17 cellular contexts compared by ENCODE assay signal in genomic region chr16:11620243-11621003, GRCh38. TPM values are rescaled to one million over a fixed set of nuclear protein-coding genes. Genes with fewer than 3 reads are reported as not detected.
DNase-seq lines count a peak whose midpoint lies in the region; ATAC-seq and TF ChIP-seq lines count a peak whose summit lies in the region.
"Had no signal": no experiment of that assay in that cellular context is flagged by ENCODE, and none has a peak within 500 bp of the region (broad histone marks: within the 10 kb centered on the region; RNA-seq: fewer than 3 reads in every experiment).

No MANE protein-coding gene starts in this region.

- CTCF ChIA-PET in activated naive CD4-positive, alpha-beta T cell treated with anti-CD3 and anti-CD28 coated beads for 36 hours (lab: Charles Lee), result interaction anchor here (0.6 to 2.1 kb wide), 3 partner anchors 21 to 214 kb away, joined by 3 to 6 read pairs (median 3); no protein-coding TSS in a partner anchor
- CTCF ChIA-PET in T-cell (lab: Charles Lee), result no interaction called here

- POLR2A ChIA-PET in T-cell (lab: Charles Lee), result interaction anchor here in 1 of 2 donors (0.7 kb wide), 1 partner anchor 37 kb away, joined by 5 read pairs; no protein-coding TSS in a partner anchor

- H3K27ac ChIP-seq in sigmoid colon (no peak overlapping the region), WERI-Rb-1 (no peak overlapping the region)
- H3K27ac ChIP-seq: epithelial cell of prostate, right atrium auricular region had no signal

- TF ChIP-seq POLR2A in sigmoid colon (IDR thresholded peaks at IDR 0.05), result no peak

- no peak for ATAC-seq in T-cell (replicated peaks in 1 of 4)
- ATAC-seq in stimulated activated naive CD8-positive, alpha-beta T cell treated with anti-CD3 and anti-CD28 coated beads, Interleukin-15, amount 100 ng/mL, for 72 hours, result no peak
- no peak for ATAC-seq in HG02884 (IDR thresholded peaks at IDR 0.05; ENCODE audit: unreplicated experiment)
- ATAC-seq: gastroesophageal sphincter had no signal

- H3K4me3 ChIP-seq in sigmoid colon (no peak overlapping the region), WERI-Rb-1 (ENCODE audit: low read depth, low read length) (no peak overlapping the region)
- H3K4me3 ChIP-seq: gastroesophageal sphincter, lung, right atrium auricular region had no signal

- H3K27ac Mint-ChIP-seq in activated naive CD4-positive, alpha-beta T cell treated with anti-CD3 and anti-CD28 coated beads for 36 hours, result peak overlapping the region; percentile 7
- H3K27ac Mint-ChIP-seq in T-cell (peak overlapping the region; percentile 98 to 99), endothelial cell (ENCODE audit: unreplicated experiment) (no peak overlapping the region)
- peak overlapping the region; percentile 52 to 71 for H3K27ac Mint-ChIP-seq in stimulated activated naive CD8-positive, alpha-beta T cell treated with anti-CD3 and anti-CD28 coated beads, Interleukin-15, amount 100 ng/mL, for 72 hours
- H3K27ac Mint-ChIP-seq: type B pancreatic cell had no signal

- no peaks in the 10 kb centered on the region for H3K36me3 ChIP-seq in sigmoid colon
- H3K36me3 ChIP-seq in WERI-Rb-1, result no peaks in the 10 kb centered on the region
- H3K36me3 ChIP-seq: gastroesophageal sphincter, right atrium auricular region had no signal

- peaks cover 0 to 13% (median 4%) of the 10 kb centered on the region in 4 donors for H3K4me1 ChIP-seq in sigmoid colon
- H3K4me1 ChIP-seq: right atrium auricular region had no signal

- H3K27me3 ChIP-seq in sigmoid colon (no peaks in the 10 kb centered on the region), WERI-Rb-1 (ENCODE audit: insufficient read depth, low read depth, severe bottlenecking) (no peaks in the 10 kb centered on the region)
- H3K27me3 ChIP-seq: gastroesophageal sphincter, right atrium auricular region had no signal

- peaks cover 6% of the 10 kb centered on the region for H3K9me3 Mint-ChIP-seq in activated naive CD4-positive, alpha-beta T cell treated with anti-CD3 and anti-CD28 coated beads for 36 hours
- peaks cover 0 to 4% (median 4%) of the 10 kb centered on the region in 3 donors for H3K9me3 Mint-ChIP-seq in T-cell
- no peaks in the 10 kb centered on the region for H3K9me3 Mint-ChIP-seq in endothelial cell (ENCODE audit: unreplicated experiment)
- peaks cover 5 to 8% of the 10 kb centered on the region in 2 donors for H3K9me3 Mint-ChIP-seq in stimulated activated naive CD8-positive, alpha-beta T cell treated with anti-CD3 and anti-CD28 coated beads, Interleukin-15, amount 100 ng/mL, for 72 hours
- H3K9me3 Mint-ChIP-seq: type B pancreatic cell had no signal

- no peak for TF ChIP-seq EP300 in sigmoid colon (IDR thresholded peaks at IDR 0.05)

- H3K36me3 Mint-ChIP-seq in activated naive CD4-positive, alpha-beta T cell treated with anti-CD3 and anti-CD28 coated beads for 36 hours (ENCODE audit: low read depth), result peaks cover 1% of the 10 kb centered on the region
- H3K36me3 Mint-ChIP-seq in T-cell (no peaks in the 10 kb centered on the region), endothelial cell (ENCODE audit: low read depth, unreplicated experiment) (no peaks in the 10 kb centered on the region)
- H3K36me3 Mint-ChIP-seq: type B pancreatic cell had no signal

- DNase-seq in activated naive CD4-positive, alpha-beta T cell treated with anti-CD3 and anti-CD28 coated beads for 36 hours, result no peak
- DNase-seq in activated naive CD4-positive, alpha-beta T cell treated with Interleukin-2 at 50 U/mL for 16 hours, result no peak
- DNase-seq in T-cell (no peak), endothelial cell (ENCODE audit: low spot score) (no peak), sigmoid colon (no peak), WERI-Rb-1 (no peak)
- DNase-seq in stimulated activated naive CD8-positive, alpha-beta T cell treated with anti-CD3 and anti-CD28 coated beads, Interleukin-15, amount 100 ng/mL, for 72 hours, result no peak
- DNase-seq: activated CD4-positive, alpha-beta T cell treated with anti-CD3 and anti-CD28 coated beads, Interleukin-2, amount 50 U/mL, for 48 hours; DMS79 treated with DMSO at 0.1 percent for 48 hours; NCI-H2029; stimulated activated CD8-positive, alpha-beta memory T cell treated with anti-CD3 and anti-CD28 coated beads, Interleukin-4, amount 100 ng/mL, for 48 hours had no signal

- intact Hi-C loops in activated naive CD4-positive, alpha-beta T cell treated with anti-CD3 and anti-CD28 coated beads for 36 hours (cut with micrococcal nuclease), result no loop called here
- intact Hi-C loops in sigmoid colon (cut with DNase I), result no loop called here

- TF ChIP-seq CTCF in endothelial cell (IDR thresholded peaks at IDR 0.05; ENCODE audit: unreplicated experiment), result no peak
- TF ChIP-seq CTCF in sigmoid colon (IDR thresholded peaks at IDR 0.05), result no peak
- no peak for TF ChIP-seq CTCF in WERI-Rb-1 (IDR thresholded peaks at IDR 0.05; ENCODE audit: low read depth, low read length)

- H3K4me1 Mint-ChIP-seq in activated naive CD4-positive, alpha-beta T cell treated with anti-CD3 and anti-CD28 coated beads for 36 hours (ENCODE audit: low read depth), result peaks cover 67% of the 10 kb centered on the region
- H3K4me1 Mint-ChIP-seq in T-cell, result peaks cover 71 to 84% (median 72%) of the 10 kb centered on the region in 3 donors
- H3K4me1 Mint-ChIP-seq in endothelial cell (ENCODE audit: unreplicated experiment), result no peaks in the 10 kb centered on the region
- H3K4me1 Mint-ChIP-seq in stimulated activated naive CD8-positive, alpha-beta T cell treated with anti-CD3 and anti-CD28 coated beads, Interleukin-15, amount 100 ng/mL, for 72 hours, result peaks cover 88% of the 10 kb centered on the region

- H3K9me3 ChIP-seq in sigmoid colon (no peaks in the 10 kb centered on the region), WERI-Rb-1 (ENCODE audit: severe bottlenecking) (peaks cover 2% of the 10 kb centered on the region)
- H3K9me3 ChIP-seq: gastroesophageal sphincter, right atrium auricular region had no signal

- H3K27me3 Mint-ChIP-seq in activated naive CD4-positive, alpha-beta T cell treated with anti-CD3 and anti-CD28 coated beads for 36 hours (ENCODE audit: low read depth), result no peaks in the 10 kb centered on the region
- H3K27me3 Mint-ChIP-seq in T-cell (no peaks in the 10 kb centered on the region), endothelial cell (ENCODE audit: unreplicated experiment) (peaks cover 3% of the 10 kb centered on the region)
- H3K27me3 Mint-ChIP-seq in stimulated activated naive CD8-positive, alpha-beta T cell treated with anti-CD3 and anti-CD28 coated beads, Interleukin-15, amount 100 ng/mL, for 72 hours, result no peaks in the 10 kb centered on the region
- H3K27me3 Mint-ChIP-seq: type B pancreatic cell had no signal

- 89% methylated on average over 8 of the region's 8 CpGs for WGBS in sigmoid colon, 2 donors

- no peak overlapping the region for H3K4me3 Mint-ChIP-seq in activated naive CD4-positive, alpha-beta T cell treated with anti-CD3 and anti-CD28 coated beads for 36 hours
- H3K4me3 Mint-ChIP-seq in T-cell (peak overlapping the region in 2 of 3 donors; percentile 65 to 91), endothelial cell (ENCODE audit: unreplicated experiment) (peak overlapping the region; percentile 15)
- peak overlapping the region; percentile 26 to 38 for H3K4me3 Mint-ChIP-seq in stimulated activated naive CD8-positive, alpha-beta T cell treated with anti-CD3 and anti-CD28 coated beads, Interleukin-15, amount 100 ng/mL, for 72 hours
- H3K4me3 Mint-ChIP-seq: type B pancreatic cell had no signal

RNA-seq across cellular contexts. Expression of gene LITAF, which starts 33.7 kb away (rescaled TPM):
- total RNA-seq in activated naive CD4-positive, alpha-beta T cell treated with anti-CD3 and anti-CD28 coated beads for 36 hours, result 100 to 1,000 TPM; 171 to 174 TPM
- total RNA-seq in T-cell, result 100 to 1,000 TPM; 150 to 256 (median 161) TPM
- 70.9 TPM for total RNA-seq in endothelial cell (ENCODE audit: unreplicated experiment)
- total RNA-seq in sigmoid colon, result 10 to 100 TPM; 20.6 to 55.1 (median 39.9) TPM
- 100 to 1,000 TPM; 176 to 307 (median 195) TPM for polyA plus RNA-seq in sigmoid colon

RNA-seq across cellular contexts. Expression of gene SNN, which starts 47.8 kb away (rescaled TPM):
- 10 to 100 TPM; 12.0 to 13.6 TPM for total RNA-seq in activated naive CD4-positive, alpha-beta T cell treated with anti-CD3 and anti-CD28 coated beads for 36 hours
- total RNA-seq in T-cell (10 to 100 TPM; 17.4 to 56.2 (median 22.7) TPM), endothelial cell (ENCODE audit: unreplicated experiment) (163 TPM), sigmoid colon (10 to 100 TPM; 10.8 to 15.3 (median 13.5) TPM)
- 10 to 100 TPM in 1 of 3 donors, 1 to 10 TPM in 2; 5.1 to 14.4 (median 6.0) TPM for polyA plus RNA-seq in sigmoid colon
